ENCODE assay signal across 8 cellular contexts in genomic region chr14:105033412-105033900, GRCh38. TPM values are rescaled to one million over a fixed set of nuclear protein-coding genes. Genes with fewer than 3 reads are reported as not detected.
DNase-seq lines count a peak whose midpoint lies in the region; ATAC-seq, FAIRE-seq and TF ChIP-seq lines count a peak whose summit lies in the region.
"Not testable (repeated sequence)": the region's sequence is repeated elsewhere in the genome, so short reads cannot be mapped to it uniquely, and the experiment has no call there.

No MANE protein-coding gene starts in this region.

- H4K8ac ChIP-seq in IMR-90 (ENCODE audit: low read depth in 2 of 2, low read length in 2 of 2): peak overlapping the region; percentile 54 to 80

- not testable (repeated sequence) for H3K9me1 ChIP-seq in IMR-90 (ENCODE audit: insufficient read depth, low read length)

- H3K14ac ChIP-seq in IMR-90 (replicated peaks; ENCODE audit: low read depth, low read length): not testable (repeated sequence)

- BruUV-seq in IMR-90 (replicated peaks; lab: Mats Ljungman, UMichigan): not testable (repeated sequence)

- H4K20me1 ChIP-seq in IMR-90 (ENCODE audit: insufficient read depth, low read length): not testable (repeated sequence)

- H3K18ac ChIP-seq in IMR-90 (ENCODE audit: low read depth, low read length): peak overlapping the region; percentile 6; the same call in 1 of the 2 replicates

- peak overlapping the region; percentile 37; the same call in 1 of the 2 replicates for H3K9ac ChIP-seq in IMR-90 (ENCODE audit: low read depth, low read length)

- not testable (repeated sequence) for TF ChIP-seq POLR2A in IMR-90 (IDR thresholded peaks at IDR 0.05; ENCODE audit: low read depth, low read length); thyroid gland (IDR thresholded peaks at IDR 0.05)

- H3K4me1 ChIP-seq in IMR-90 (ENCODE audit: control insufficient read depth, insufficient read depth, low read length); lower lobe of right lung; pancreas; thyroid gland: not testable (repeated sequence)
- peaks cover 16% of the 10 kb centered on the region for H3K4me1 ChIP-seq in foreskin keratinocyte

- intact Hi-C loops in CD14-positive monocyte (cut with micrococcal nuclease); IMR-90 (cut with micrococcal nuclease); activated T-helper 2 cell treated with anti-CD3 and anti-CD28 coated beads, Interferon-gamma antibody, Interleukin-2, Interleukin-4, amounts not matched to agents 10 μg/mL and 5 μg/mL and 100 μg/mL, durations not matched to agents 14 hours and 24 hours and 36 hours (cut with micrococcal nuclease); lower lobe of right lung (cut with DNase I); pancreas (cut with DNase I); thyroid gland (cut with DNase I): not testable (repeated sequence)

- H4K91ac ChIP-seq in IMR-90 (ENCODE audit: insufficient read depth, low read depth, low read length): not testable (repeated sequence)

- H3K9me3 ChIP-seq in IMR-90 (ENCODE audit: control insufficient read depth, insufficient read depth, low read length); lower lobe of right lung; pancreas; thyroid gland: not testable (repeated sequence)

- not testable (repeated sequence) for H3K36me3 ChIP-seq in IMR-90 (ENCODE audit: control insufficient read depth, insufficient read depth, low read length); lower lobe of right lung; pancreas; thyroid gland

- H3K27me3 Mint-ChIP-seq in CD14-positive monocyte (ENCODE audit: low read depth in 3 of 3); activated T-helper 2 cell treated with anti-CD3 and anti-CD28 coated beads, Interferon-gamma antibody, Interleukin-2, Interleukin-4, amounts not matched to agents 10 μg/mL and 5 μg/mL and 100 μg/mL, durations not matched to agents 14 hours and 24 hours and 36 hours (ENCODE audit: low read depth): not testable (repeated sequence)

- H2BK120ac ChIP-seq in IMR-90 (ENCODE audit: low read depth, low read length): not testable (repeated sequence)

- H3K27me3 ChIP-seq in IMR-90 (ENCODE audit: control insufficient read depth, insufficient read depth, low read length); foreskin keratinocyte; lower lobe of right lung (ENCODE audit: low read depth); pancreas; thyroid gland: not testable (repeated sequence)

- peak overlapping the region; percentile 90 to 96 (median 95) for H3K27ac Mint-ChIP-seq in CD14-positive monocyte
- not testable (repeated sequence) for H3K27ac Mint-ChIP-seq in activated T-helper 2 cell treated with anti-CD3 and anti-CD28 coated beads, Interferon-gamma antibody, Interleukin-2, Interleukin-4, amounts not matched to agents 10 μg/mL and 5 μg/mL and 100 μg/mL, durations not matched to agents 14 hours and 24 hours and 36 hours

- H3K27ac ChIP-seq in IMR-90 (ENCODE audit: insufficient read depth, low read length); coronary artery: not testable (repeated sequence)
- H3K27ac ChIP-seq in foreskin keratinocyte (peak overlapping the region; percentile 85), lower lobe of right lung (peak overlapping the region; percentile 69), pancreas (peak overlapping the region; percentile 16 to 52 (median 22)), thyroid gland (peak overlapping the region in 2 of 3 donors; percentile 25 to 48)

- DNase-seq in CD14-positive monocyte (ENCODE audit: low spot score); IMR-90; activated T-helper 2 cell treated with anti-CD3 and anti-CD28 coated beads, Interferon-gamma antibody, Interleukin-2, Interleukin-4, amounts not matched to agents 10 μg/mL and 5 μg/mL and 100 μg/mL, durations not matched to agents 14 hours and 24 hours and 36 hours (ENCODE audit: low spot score); coronary artery (ENCODE audit: low spot score); foreskin keratinocyte; pancreas; thyroid gland: not testable (repeated sequence)
- peak; percentile 42 for DNase-seq in lower lobe of right lung

- H3K56ac ChIP-seq in IMR-90 (ENCODE audit: extremely low read depth, insufficient read depth, low read length): not testable (repeated sequence)

- not testable (repeated sequence) for TF ChIP-seq CTCF in CD14-positive monocyte (IDR thresholded peaks at IDR 0.05); IMR-90 (conservative IDR thresholded peaks at IDR 0.05; ENCODE audit: low read depth, low read length); coronary artery (IDR thresholded peaks at IDR 0.05); foreskin keratinocyte (conservative IDR thresholded peaks at IDR 0.05); lower lobe of right lung (IDR thresholded peaks at IDR 0.05); pancreas (IDR thresholded peaks at IDR 0.05); thyroid gland (IDR thresholded peaks at IDR 0.05)

- H3K4me3 Mint-ChIP-seq in CD14-positive monocyte: peak overlapping the region; percentile 77 to 95
- H3K4me3 Mint-ChIP-seq in activated T-helper 2 cell treated with anti-CD3 and anti-CD28 coated beads, Interferon-gamma antibody, Interleukin-2, Interleukin-4, amounts not matched to agents 10 μg/mL and 5 μg/mL and 100 μg/mL, durations not matched to agents 14 hours and 24 hours and 36 hours (ENCODE audit: low read depth): peak overlapping the region; percentile 75

- 6% methylated on average over 21 of the region's 45 CpGs; no CpG with 5 or more reads in 1 of the 2 experiments for WGBS in IMR-90 (ENCODE audit: extremely low coverage in 2 of 2, insufficient read length in 1 of 2), 2 experiments
- WGBS in pancreas, 2 donors: 5 to 6% methylated on average over 43 to 45 of the region's 45 CpGs
- 7 to 27% methylated on average over 42 to 45 of the region's 45 CpGs for WGBS in thyroid gland, 2 donors

- peak overlapping the region; percentile 57 for H3K4me3 ChIP-seq in IMR-90 (ENCODE audit: insufficient read depth, low read depth, low read length)
- H3K4me3 ChIP-seq in coronary artery: peak overlapping the region; percentile 29
- H3K4me3 ChIP-seq in lower lobe of right lung: peak overlapping the region; percentile 53
- peak overlapping the region; percentile 7 to 46 (median 23) for H3K4me3 ChIP-seq in pancreas
- peak overlapping the region; percentile 9 to 27 (median 11) for H3K4me3 ChIP-seq in thyroid gland (replicated peaks in 1 of 3)

- in situ Hi-C loops in IMR-90 (cut with MboI; ENCODE audit: low sequenced_read_pairs): not testable (repeated sequence)

- FAIRE-seq in pancreas (lab: Jason Lieb, UNC): not testable (repeated sequence)

- H3K9me3 Mint-ChIP-seq in CD14-positive monocyte; activated T-helper 2 cell treated with anti-CD3 and anti-CD28 coated beads, Interferon-gamma antibody, Interleukin-2, Interleukin-4, amounts not matched to agents 10 μg/mL and 5 μg/mL and 100 μg/mL, durations not matched to agents 14 hours and 24 hours and 36 hours: not testable (repeated sequence)

- H3K23ac ChIP-seq in IMR-90 (ENCODE audit: low read depth, low read length): peak overlapping the region; percentile 37; the same call in 1 of the 2 replicates

- ATAC-seq in IMR-90 (ENCODE audit: low read depth); foreskin keratinocyte: not testable (repeated sequence)
- ATAC-seq in lower lobe of right lung (peak in 1 of 2 donors; percentile 39), pancreas (peak in 1 of 4 donors; percentile 21)

- peak overlapping the region; percentile 71 for H2AFZ ChIP-seq in IMR-90 (replicated peaks; ENCODE audit: low read length, poor library complexity)

- H2BK15ac ChIP-seq in IMR-90 (ENCODE audit: low read depth, low read length): not testable (repeated sequence)

- POLR2A ChIA-PET in IMR-90 (lab: Charles Lee; ENCODE audit: unreplicated experiment): not testable (repeated sequence)

- not testable (repeated sequence) for H2AK5ac ChIP-seq in IMR-90 (ENCODE audit: low read depth, low read length)

- H2BK5ac ChIP-seq in IMR-90 (ENCODE audit: low read depth, low read length, poor library complexity, severe bottlenecking): not testable (repeated sequence)

- dilution Hi-C loops in IMR-90 (cut with HindIII; ENCODE audit: low sequenced_read_pairs, unreplicated experiment): not testable (repeated sequence)

- peaks cover 24% of the 10 kb centered on the region for H3K4me1 Mint-ChIP-seq in CD14-positive monocyte
- not testable (repeated sequence) for H3K4me1 Mint-ChIP-seq in activated T-helper 2 cell treated with anti-CD3 and anti-CD28 coated beads, Interferon-gamma antibody, Interleukin-2, Interleukin-4, amounts not matched to agents 10 μg/mL and 5 μg/mL and 100 μg/mL, durations not matched to agents 14 hours and 24 hours and 36 hours (ENCODE audit: low read depth)

- not testable (repeated sequence) for TF ChIP-seq RAD21 in IMR-90 (IDR thresholded peaks at IDR 0.05; ENCODE audit: low read length)

- CTCF ChIA-PET in IMR-90 (lab: Yijun Ruan, JAX): not testable (repeated sequence)

- not testable (repeated sequence) for H2AK9ac ChIP-seq in IMR-90 (replicated peaks; ENCODE audit: low read depth, low read length, poor library complexity)

- H3K4ac ChIP-seq in IMR-90 (ENCODE audit: low read depth, low read length): peak overlapping the region; percentile 43; the same call in 1 of the 2 replicates

- peak overlapping the region; percentile 81 for H3K4me2 ChIP-seq in IMR-90 (ENCODE audit: low read depth, low read length)

- H3K79me1 ChIP-seq in IMR-90 (ENCODE audit: low read depth in 1 of 2, low read length in 2 of 2): not testable (repeated sequence)

- not testable (repeated sequence) for H2BK20ac ChIP-seq in IMR-90 (ENCODE audit: low read depth, low read length)

- peak overlapping the region; percentile 79 for H4K5ac ChIP-seq in IMR-90 (ENCODE audit: low read depth, low read length)

- not testable (repeated sequence) for H3K36me3 Mint-ChIP-seq in CD14-positive monocyte; activated T-helper 2 cell treated with anti-CD3 and anti-CD28 coated beads, Interferon-gamma antibody, Interleukin-2, Interleukin-4, amounts not matched to agents 10 μg/mL and 5 μg/mL and 100 μg/mL, durations not matched to agents 14 hours and 24 hours and 36 hours (ENCODE audit: low read depth)

RNA-seq across cellular contexts. Expression of gene CDCA4, which starts 12.6 kb away (rescaled TPM):
- polyA plus RNA-seq in CD14-positive monocyte: 10 to 100 TPM in 1 of 2 donors, 1 to 10 TPM in 1; 8.6 to 12.0 TPM
- total RNA-seq in IMR-90 (2012; rRNA removed): 17.7 and 19.7 TPM in 2 replicates
- 18.6 and 21.4 TPM in 2 replicates for polyA plus RNA-seq in IMR-90 (2012; rRNA removed)
- polyA plus RNA-seq in IMR-90 (2012; cell fraction: cytosol; rRNA removed): 17.8 and 18.2 TPM in 2 replicates
- polyA plus RNA-seq in IMR-90 (2012; cell fraction: nucleus; rRNA removed; ENCODE audit: low replicate concordance): 9.9 and 13.1 TPM in 2 replicates
- 47.7 and 49.6 TPM in 2 replicates for total RNA-seq in activated T-helper 2 cell treated with anti-CD3 and anti-CD28 coated beads, Interferon-gamma antibody, Interleukin-2, Interleukin-4, amounts not matched to agents 10 μg/mL and 5 μg/mL and 100 μg/mL, durations not matched to agents 14 hours and 24 hours and 36 hours
- 74.1 and 81.5 TPM in 2 replicates for total RNA-seq in foreskin keratinocyte
- polyA plus RNA-seq in foreskin keratinocyte: 70.3 TPM in 2 replicates
- total RNA-seq in lower lobe of right lung: 6.9 TPM
- 1 to 10 TPM; 1.2 to 3.5 (median 2.6) TPM for total RNA-seq in pancreas
- polyA plus RNA-seq in pancreas: 1 to 10 TPM; 3.1 to 3.3 TPM
- total RNA-seq in thyroid gland: 1 to 10 TPM; 5.8 to 8.1 (median 7.3) TPM

RNA-seq across cellular contexts. Expression of gene GPR132, which starts 31.8 kb away (rescaled TPM):
- polyA plus RNA-seq in CD14-positive monocyte (10 to 100 TPM in 1 of 2 donors, 1 to 10 TPM in 1; 6.3 to 13.0 TPM), IMR-90 (2012; rRNA removed) (0.10 and 0.19 TPM in 2 replicates), foreskin keratinocyte (not detected in 2 replicates), pancreas (under 1 TPM; 0.38 to 0.46 TPM)
- total RNA-seq in IMR-90 (2012; rRNA removed) (under 0.01 TPM in 2 replicates), foreskin keratinocyte (not detected in 2 replicates), lower lobe of right lung (7.2 TPM), pancreas (1 to 10 TPM in 2 of 6 donors, under 1 TPM in 4; 0.14 to 2.3 (median 0.76) TPM), thyroid gland (1 to 10 TPM; 1.0 to 4.6 (median 2.1) TPM)
- polyA plus RNA-seq in IMR-90 (2012; cell fraction: cytosol; rRNA removed): 0.15 and 0.43 TPM in 2 replicates
- 1.9 and 3.3 TPM in 2 replicates for polyA plus RNA-seq in IMR-90 (2012; cell fraction: nucleus; rRNA removed; ENCODE audit: low replicate concordance)
- total RNA-seq in activated T-helper 2 cell treated with anti-CD3 and anti-CD28 coated beads, Interferon-gamma antibody, Interleukin-2, Interleukin-4, amounts not matched to agents 10 μg/mL and 5 μg/mL and 100 μg/mL, durations not matched to agents 14 hours and 24 hours and 36 hours: 27.1 and 29.8 TPM in 2 replicates

RNA-seq across cellular contexts. Expression of gene CLBA1, which starts 47.9 kb away (rescaled TPM):
- polyA plus RNA-seq in CD14-positive monocyte (under 1 TPM; 0.62 to 0.76 TPM), IMR-90 (2012; rRNA removed) (5.2 and 6.2 TPM in 2 replicates), foreskin keratinocyte (6.1 and 6.8 TPM in 2 replicates), pancreas (10 to 100 TPM; 23.6 to 32.5 TPM)
- total RNA-seq in IMR-90 (2012; rRNA removed) (2.2 and 2.7 TPM in 2 replicates), foreskin keratinocyte (7.4 and 8.3 TPM in 2 replicates), lower lobe of right lung (10.5 TPM), pancreas (1 to 10 TPM; 4.7 to 8.3 (median 6.4) TPM), thyroid gland (10 to 100 TPM; 16.8 to 31.6 (median 20.9) TPM)
- 3.5 and 4.0 TPM in 2 replicates for polyA plus RNA-seq in IMR-90 (2012; cell fraction: cytosol; rRNA removed)
- 10.8 and 12.0 TPM in 2 replicates for polyA plus RNA-seq in IMR-90 (2012; cell fraction: nucleus; rRNA removed; ENCODE audit: low replicate concordance)
- 0.94 and 1.4 TPM in 2 replicates for total RNA-seq in activated T-helper 2 cell treated with anti-CD3 and anti-CD28 coated beads, Interferon-gamma antibody, Interleukin-2, Interleukin-4, amounts not matched to agents 10 μg/mL and 5 μg/mL and 100 μg/mL, durations not matched to agents 14 hours and 24 hours and 36 hours

RNA-seq across cellular contexts. Expression of gene AHNAK2, which starts 55.3 kb away (rescaled TPM):
- polyA plus RNA-seq in CD14-positive monocyte (under 1 TPM in 1 of 2 donors, not detected in 1; 0.01 TPM), IMR-90 (2012; rRNA removed) (2.5 and 2.6 TPM in 2 replicates), foreskin keratinocyte (73.0 and 79.4 TPM in 2 replicates), pancreas (1 to 10 TPM; 1.3 to 1.4 TPM)
- total RNA-seq in IMR-90 (2012; rRNA removed) (6.7 and 7.9 TPM in 2 replicates), foreskin keratinocyte (183 and 225 TPM in 2 replicates), lower lobe of right lung (10.8 TPM), pancreas (1 to 10 TPM in 5 of 6 donors, under 1 TPM in 1; 0.75 to 2.4 (median 1.5) TPM), thyroid gland (10 to 100 TPM in 1 of 4 donors, 1 to 10 TPM in 3; 3.7 to 12.5 (median 6.9) TPM)
- 0.93 and 1.1 TPM in 2 replicates for polyA plus RNA-seq in IMR-90 (2012; cell fraction: cytosol; rRNA removed)
- polyA plus RNA-seq in IMR-90 (2012; cell fraction: nucleus; rRNA removed; ENCODE audit: low replicate concordance): 4.5 and 7.9 TPM in 2 replicates
- 0.02 and 0.07 TPM in 2 replicates for total RNA-seq in activated T-helper 2 cell treated with anti-CD3 and anti-CD28 coated beads, Interferon-gamma antibody, Interleukin-2, Interleukin-4, amounts not matched to agents 10 μg/mL and 5 μg/mL and 100 μg/mL, durations not matched to agents 14 hours and 24 hours and 36 hours
